In the genomic region with DNA sequence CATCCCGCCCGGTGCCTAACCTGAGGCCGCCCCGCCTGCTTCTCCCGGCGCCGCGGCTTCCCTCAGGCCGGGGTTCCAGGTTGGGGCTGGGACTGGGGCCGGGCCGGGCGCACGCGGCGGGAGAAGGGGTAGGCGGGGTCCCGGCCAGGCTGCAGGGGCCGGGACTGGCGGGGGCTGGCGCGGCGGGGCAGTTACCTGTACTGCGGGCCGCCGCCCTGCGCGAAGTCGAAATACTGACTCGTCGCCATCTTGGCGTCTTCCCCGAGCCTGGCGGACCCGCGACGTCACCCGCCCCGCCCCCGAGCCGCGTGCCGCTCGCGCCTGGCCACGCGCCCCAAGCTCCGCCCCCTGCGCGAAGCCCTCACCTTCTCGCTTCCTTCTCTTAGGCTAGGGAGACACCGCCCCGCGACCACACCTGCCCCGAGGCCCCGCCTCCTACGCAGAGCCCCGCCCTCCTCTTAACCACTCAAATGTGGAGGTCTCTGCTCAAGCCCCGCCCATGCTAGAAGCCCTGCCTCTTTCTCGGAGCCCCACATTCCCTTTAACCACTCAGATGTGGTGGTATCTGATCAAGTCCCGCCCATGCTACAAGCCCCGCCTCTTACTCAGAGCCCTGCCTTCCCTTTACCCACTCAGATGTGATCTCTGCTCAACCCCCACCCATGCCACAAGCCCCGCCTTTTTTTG, we compare ENCODE assay signal across 1 cellular context.
TF ChIP-seq lines count a peak whose summit lies in the region.

A gene (minus strand): TSS at position 269 of the 687 bp plus-strand sequence. CDS start 21 bp downstream, at position 248.

TF ChIP-seq in A549, 52 proteins besides CTCF, POLR2A, EP300 and RAD21 (continued from another document):
- TF ChIP-seq, protein P1, sequence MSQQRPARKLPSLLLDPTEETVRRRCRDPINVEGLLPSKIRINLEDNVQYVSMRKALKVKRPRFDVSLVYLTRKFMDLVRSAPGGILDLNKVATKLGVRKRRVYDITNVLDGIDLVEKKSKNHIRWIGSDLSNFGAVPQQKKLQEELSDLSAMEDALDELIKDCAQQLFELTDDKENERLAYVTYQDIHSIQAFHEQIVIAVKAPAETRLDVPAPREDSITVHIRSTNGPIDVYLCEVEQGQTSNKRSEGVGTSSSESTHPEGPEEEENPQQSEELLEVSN (IDR thresholded peaks at IDR 0.05; ENCODE audit: borderline replicate concordance, low read depth): peak; percentile 84; the same call in 1 of the 2 replicates
- no peak for TF ChIP-seq CHD2 (IDR thresholded peaks at IDR 0.05; ENCODE audit: low read length, partially characterized antibody)
- no peak for TF ChIP-seq HOXB5 (CRISPR knock-in tag; IDR thresholded peaks at IDR 0.05)
- no peak for TF ChIP-seq BHLHE40 (IDR thresholded peaks at IDR 0.05; ENCODE audit: low read depth, low read length)
